In genomic region chr12:104494816-104495158, GRCh38 we compare ENCODE assay signal across 8 cellular contexts. TPM values are rescaled to one million over a fixed set of nuclear protein-coding genes. Genes with fewer than 3 reads are reported as not detected.
DNase-seq lines count a peak whose midpoint lies in the region; ATAC-seq, FAIRE-seq and TF ChIP-seq lines count a peak whose summit lies in the region.

No MANE protein-coding gene starts in this region.

- H3K4me3 ChIP-seq in K562 (no peak overlapping the region), skeletal muscle tissue (ENCODE audit: low read length in 3 of 3) (no peak overlapping the region)

- H3K4me1 ChIP-seq in K562 (replicated peaks in 1 of 2; ENCODE audit: control insufficient read depth in 2 of 2, insufficient read depth in 2 of 2, low read length in 2 of 2) (peaks cover 8 to 57% of the 10 kb centered on the region in 2 experiments; a peak in 4 of 5 replicates), skeletal muscle tissue (ENCODE audit: control insufficient read depth in 3 of 3, insufficient read depth in 3 of 3, low read length in 3 of 3) (peaks cover 0 to 5% (median 3%) of the 10 kb centered on the region in 3 donors)

- intact Hi-C loops in K562 (cut with micrococcal nuclease) = loop anchor here (2.0 kb wide), 1 partner anchor 38 kb away; the partner anchor contains the start of gene CHST11

- POLR2A ChIA-PET in K562 (lab: Yijun Ruan, JAX) = interaction anchor here (0.6 to 2.5 kb wide), 4 partner anchors 8 to 56 kb away, joined by 3 to 6 read pairs (median 4); no protein-coding TSS in a partner anchor

- H2AFZ ChIP-seq in K562 (ENCODE audit: low read depth, low read length) = peak overlapping the region; percentile 56

- TF ChIP-seq CTCF in K562 (IDR thresholded peaks at IDR 0.05 in 2 of 3, conservative IDR thresholded peaks at IDR 0.05 in 1 of 3; ENCODE audit: insufficient read depth in 2 of 3, low read depth in 1 of 3, low read length in 3 of 3) = no peak

- TF ChIP-seq POLR2A in K562 (conservative IDR thresholded peaks at IDR 0.05) (no peak), GM18505 (IDR thresholded peaks at IDR 0.05; ENCODE audit: borderline replicate concordance, extremely low read depth, insufficient read depth, insufficient read length) (no peak)

- H3K79me2 ChIP-seq in K562 (ENCODE audit: control insufficient read depth, insufficient read depth, low read length) = peaks cover 72% of the 10 kb centered on the region

- no TSS peak for BruUV-seq in K562 (replicated peaks; lab: Mats Ljungman, UMichigan)

- no peaks in the 10 kb centered on the region for H4K20me1 ChIP-seq in K562 (replicated peaks; ENCODE audit: control insufficient read depth, insufficient read depth, low read length)

- no peak for TF ChIP-seq EP300 in K562 (IDR thresholded peaks at IDR 0.05; ENCODE audit: low read length)

- CTCF ChIA-PET in K562 (lab: Yijun Ruan, JAX; ENCODE audit: low intra/inter-chr PET ratio) = no interaction called here

- no peaks in the 10 kb centered on the region for H3K9me1 ChIP-seq in K562 (ENCODE audit: control insufficient read depth, insufficient read depth, low read length)

- ATAC-seq in GM19023 (IDR thresholded peaks at IDR 0.05; ENCODE audit: unreplicated experiment) = peak; percentile 34
- ATAC-seq in HG03159 (IDR thresholded peaks at IDR 0.05; ENCODE audit: unreplicated experiment) = peak; percentile 41
- ATAC-seq in K562 = no peak
- no peak for ATAC-seq in GM18505 (IDR thresholded peaks at IDR 0.05; ENCODE audit: unreplicated experiment)
- no peak for ATAC-seq in GM21619 (IDR thresholded peaks at IDR 0.05; ENCODE audit: unreplicated experiment)
- ATAC-seq in left lobe of liver = no peak

- in situ Hi-C loops in K562 (cut with MboI) = no loop called here

- TF ChIP-seq RAD21 in K562 (CRISPR knock-in tag; conservative IDR thresholded peaks at IDR 0.05 in 1 of 2, IDR thresholded peaks at IDR 0.05 in 1 of 2) = no peak

- H3K36me3 ChIP-seq in K562 (ENCODE audit: control insufficient read depth, insufficient read depth, low read length) = peaks cover 17% of the 10 kb centered on the region; the same call in 2 of the 3 replicates
- H3K36me3 ChIP-seq in skeletal muscle tissue (ENCODE audit: control insufficient read depth in 3 of 3, insufficient read depth in 3 of 3, low read length in 3 of 3) = no peaks in the 10 kb centered on the region

- H3K9me3 ChIP-seq in K562 (replicated peaks; ENCODE audit: control insufficient read depth, insufficient read depth, low read depth, low read length) (no peaks in the 10 kb centered on the region), skeletal muscle tissue (ENCODE audit: control insufficient read depth in 3 of 3, low read length in 3 of 3) (no peaks in the 10 kb centered on the region)

- DNase-seq in K562 (ENCODE audit: extremely low read depth in 1 of 4, low spot score in 3 of 4) = no peak
- DNase-seq in KG1 (lab: John Stamatoyannopoulos, UW) = no peak
- DNase-seq in left lobe of liver (ENCODE audit: low spot score) = no peak

- FAIRE-seq in K562 (lab: Jason Lieb, UNC) = no peak

- H3K27me3 ChIP-seq in K562 (ENCODE audit: control insufficient read depth in 2 of 2, insufficient read depth in 2 of 2, low read length in 2 of 2) (no peaks in the 10 kb centered on the region), skeletal muscle tissue (ENCODE audit: control insufficient read depth in 3 of 3, insufficient read depth in 3 of 3, low read length in 3 of 3) (no peaks in the 10 kb centered on the region)

- 42% methylated on average over 5 of the region's 5 CpGs for WGBS in K562 (ENCODE audit: insufficient coverage, low coverage, missing lambda C conversion rate)

- peak overlapping the region; percentile 69 for H3K27ac ChIP-seq in K562 (ENCODE audit: extremely low read depth, low read depth, low read length)
- H3K27ac ChIP-seq in skeletal muscle tissue (ENCODE audit: low read depth, low read length) = peak overlapping the region; percentile 52

- H3K4me2 ChIP-seq in K562 (ENCODE audit: insufficient read depth, low read length) = peak overlapping the region; percentile 60

- H3K9ac ChIP-seq in K562 (ENCODE audit: insufficient read depth in 1 of 2, low read depth in 2 of 2, low read length in 2 of 2) (peak overlapping the region in 1 of 2 experiments; percentile 23; a peak in 2 of 4 replicates), skeletal muscle tissue (ENCODE audit: low read depth in 1 of 3, low read length in 3 of 3) (no peak overlapping the region)

TF ChIP-seq in K562, 482 proteins besides CTCF, POLR2A, EP300 and RAD21:
- no peak for TF ChIP-seq CEBPZ (IDR thresholded peaks at IDR 0.05; ENCODE audit: borderline replicate concordance, low read depth, low read length)
- peak; percentile 89 for TF ChIP-seq CEBPB (tag; IDR thresholded peaks at IDR 0.05)
- TF ChIP-seq NR2C2 (CRISPR knock-in tag; IDR thresholded peaks at IDR 0.05) = no peak
- TF ChIP-seq NR2C2 (tag; IDR thresholded peaks at IDR 0.05) = peak; percentile 4; the same call in 1 of the 2 replicates
- no peak for TF ChIP-seq SIN3A (IDR thresholded peaks at IDR 0.05; ENCODE audit: borderline replicate concordance in 2 of 2, control insufficient read depth in 1 of 2, low read depth in 2 of 2, low read length in 2 of 2)
- no peak for TF ChIP-seq ZNF134 (CRISPR knock-in tag; conservative IDR thresholded peaks at IDR 0.05)
- TF ChIP-seq CEBPG (CRISPR knock-in tag; IDR thresholded peaks at IDR 0.05) = no peak
- TF ChIP-seq CEBPG (tag; conservative IDR thresholded peaks at IDR 0.05 in 1 of 2, IDR thresholded peaks at IDR 0.05 in 1 of 2) = peak; percentile 70 to 85

RNA-seq across cellular contexts. Expression of gene CHST11, which starts 38.0 kb away (rescaled TPM):
- total RNA-seq in K562 (2011; cell fraction: chromatin; rRNA removed; ENCODE audit: low replicate concordance) = 38.5 and 49.7 TPM in 2 replicates
- 28.7 and 33.4 TPM in 2 replicates for total RNA-seq in K562 (2011; cell fraction: nucleolus; rRNA removed)
- 34.9 and 47.6 TPM in 2 replicates for total RNA-seq in K562 (2011; cell fraction: nucleoplasm; rRNA removed)
- 34.3 and 37.2 TPM in 2 replicates for total RNA-seq in K562 (2014; rRNA removed)
- total RNA-seq in K562 (2014; rRNA removed; fragmentation: Illumina TruSeq; extraction: Trizol) = 12.7 and 12.9 TPM in 2 replicates
- 15.5 and 15.6 TPM in 2 replicates for total RNA-seq in K562 (2015; rRNA removed; fragmentation: Illumina TruSeq; extraction: Trizol)
- 38.7 and 39.0 TPM in 2 replicates for total RNA-seq in K562 (2021)
- polyA plus RNA-seq in K562 (2011; rRNA removed) = 15.0 and 18.9 TPM in 2 replicates
- 32.2 and 49.4 TPM in 2 replicates for polyA plus RNA-seq in K562 (2011; cell fraction: cytosol; rRNA removed)
- 13.4 and 22.2 TPM in 2 replicates for polyA plus RNA-seq in K562 (2011; cell fraction: nucleus; rRNA removed)
- polyA plus RNA-seq in K562 (2012) = 17.7 and 39.4 TPM in 2 replicates
- polyA plus RNA-seq in K562 (2014; fragmentation: Illumina TruSeq; extraction: Trizol) = 16.4 and 18.9 TPM in 2 replicates
- 1 to 10 TPM; 2.3 to 2.9 TPM for polyA plus RNA-seq in K562 (2014; fragmentation: Nextera tagmentation; extraction: Ambion mirVana)
- 13.2 and 15.2 TPM in 2 replicates for polyA plus RNA-seq in K562 (2014; rRNA removed)
- 17.8 and 21.7 TPM in 2 replicates for polyA minus RNA-seq in K562 (2011; rRNA and poly(A)+ RNA removed)
- polyA minus RNA-seq in K562 (2011; cell fraction: cytosol; rRNA and poly(A)+ RNA removed) = 15.0 and 18.8 TPM in 2 replicates
- polyA minus RNA-seq in K562 (2011; cell fraction: nucleus; rRNA and poly(A)+ RNA removed) = 16.9 and 17.0 TPM in 2 replicates
- 2.1 TPM for total RNA-seq in skeletal muscle tissue
- total RNA-seq in left lobe of liver = 1.2 TPM

Comparison
In these comparisons a context has a peak if more than half of its experiments do, and no peak if none do; other contexts are left out.
1. ATAC-seq: peak in GM19023 (single experiment) and HG03159 (single experiment); none in K562 (single experiment), GM18505 (single experiment), GM21619 (single experiment) and left lobe of liver (single experiment).